In the genomic region with DNA sequence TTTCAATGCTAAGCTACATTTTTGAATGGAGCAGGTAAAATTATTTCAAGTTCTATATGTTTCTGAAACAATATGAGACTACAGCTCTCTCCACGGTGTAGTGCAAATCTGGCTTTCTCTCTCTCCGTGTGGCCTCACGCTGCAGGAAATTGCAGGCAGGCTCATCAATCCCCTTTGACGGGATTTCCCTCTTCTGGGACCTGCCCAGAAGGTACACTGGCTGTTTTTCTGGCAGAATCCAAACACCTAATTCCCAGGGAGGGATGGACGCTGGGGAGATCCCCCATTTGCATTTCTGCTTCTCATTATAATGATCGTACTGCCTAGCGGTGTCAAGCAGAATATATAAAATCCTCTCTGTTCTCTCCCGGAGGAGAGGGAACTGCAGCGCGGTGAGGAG, we compare ENCODE assay signal across 19 cellular contexts.
DNase-seq lines count a peak whose midpoint lies in the region; ATAC-seq and TF ChIP-seq lines count a peak whose summit lies in the region.
"Had no signal": no experiment of that assay in that cellular context is flagged by ENCODE, and none has a peak within 500 bp of the region (broad histone marks: within the 10 kb centered on the region; RNA-seq: fewer than 3 reads in every experiment).

No MANE protein-coding gene starts in this region.

- peak overlapping the region; percentile 42 for H3K4me3 Mint-ChIP-seq in osteocyte (ENCODE audit: unreplicated experiment)
- H3K4me3 Mint-ChIP-seq: activated CD4-positive, alpha-beta T cell treated with anti-CD3 and anti-CD28 coated beads, Interleukin-2, amount 10 ng/mL, durations not matched to agents 24 days and 14 days had no signal

- no peaks in the 10 kb centered on the region for H3K9me3 Mint-ChIP-seq in osteocyte (ENCODE audit: unreplicated experiment)

- no peak overlapping the region for H3K27ac ChIP-seq in stomach
- H3K27ac ChIP-seq: cardiac muscle cell, gastrocnemius medialis, neutrophil, right atrium auricular region, RWPE1, thoracic aorta had no signal

- TF ChIP-seq CTCF in choroid plexus epithelial cell (conservative IDR thresholded peaks at IDR 0.05; ENCODE audit: low read depth, low read length) (no peak), osteocyte (IDR thresholded peaks at IDR 0.05) (no peak), GM13976 (IDR thresholded peaks at IDR 0.05; ENCODE audit: borderline replicate concordance, control extremely low read depth, extremely low read depth, insufficient read depth, missing control alignments) (no peak), stomach (IDR thresholded peaks at IDR 0.05) (no peak)

- in situ Hi-C loops in GM13976 (cut with MboI; ENCODE audit: low sequenced_read_pairs, unreplicated experiment), result no loop called here

- 32 to 48% (median 36%) methylated on average over 10 of the region's 10 CpGs for WGBS in stomach, 5 donors

- no peak for TF ChIP-seq EP300 in stomach (IDR thresholded peaks at IDR 0.05)

- no peak overlapping the region for H3K27ac Mint-ChIP-seq in osteocyte (ENCODE audit: unreplicated experiment)
- H3K27ac Mint-ChIP-seq: activated CD4-positive, alpha-beta T cell treated with anti-CD3 and anti-CD28 coated beads, Interleukin-2, amount 10 ng/mL, durations not matched to agents 24 days and 14 days; activated T-helper 2 cell treated with anti-CD3 and anti-CD28 coated beads, Interferon-gamma antibody, Interleukin-2, Interleukin-4, amounts not matched to agents 10 μg/mL and 5 μg/mL and 100 μg/mL, durations not matched to agents 14 hours and 24 hours and 36 hours had no signal

- no peaks in the 10 kb centered on the region for H3K27me3 Mint-ChIP-seq in osteocyte (ENCODE audit: unreplicated experiment)
- H3K27me3 Mint-ChIP-seq: activated CD4-positive, alpha-beta T cell treated with anti-CD3 and anti-CD28 coated beads, Interleukin-2, amount 10 ng/mL, durations not matched to agents 24 days and 14 days had no signal

- H3K36me3 Mint-ChIP-seq in osteocyte (ENCODE audit: unreplicated experiment), result no peaks in the 10 kb centered on the region

- no peak for ATAC-seq in left ventricle myocardium superior
- ATAC-seq: gastrocnemius medialis, left cardiac atrium had no signal

- DNase-seq in DMS153 (lab: John Stamatoyannopoulos, UW) (peak; percentile 42), NCI-H2081 (lab: John Stamatoyannopoulos, UW) (peak; percentile 55 to 78), choroid plexus epithelial cell (ENCODE audit: low read depth) (peak; percentile 7), osteocyte (ENCODE audit: extremely low spot score, unreplicated experiment) (no peak), left ventricle myocardium superior (no peak), GM13976 (ENCODE audit: low spot score) (no peak), stomach (no peak)
- DNase-seq: activated CD4-positive, alpha-beta T cell treated with anti-CD3 and anti-CD28 coated beads, Interleukin-2, amount 10 ng/mL, durations not matched to agents 24 days and 14 days; gastrocnemius medialis; Karpas-422; left cardiac atrium; midbrain; NCI-H226 had no signal

- no peaks in the 10 kb centered on the region for H3K36me3 ChIP-seq in stomach
- H3K36me3 ChIP-seq: cardiac muscle cell, gastrocnemius medialis, neutrophil, right atrium auricular region, thoracic aorta had no signal

- H3K27me3 ChIP-seq in stomach, result no peaks in the 10 kb centered on the region
- H3K27me3 ChIP-seq: cardiac muscle cell, gastrocnemius medialis, neutrophil, right atrium auricular region had no signal

- peaks cover 0 to 6% (median 0%) of the 10 kb centered on the region in 4 donors for H3K4me1 ChIP-seq in stomach
- H3K4me1 ChIP-seq: gastrocnemius medialis, right atrium auricular region had no signal

- peak overlapping the region; percentile 49 for H3K4me3 ChIP-seq in choroid plexus epithelial cell (ENCODE audit: low read depth, low read length)
- no peak overlapping the region for H3K4me3 ChIP-seq in stomach
- H3K4me3 ChIP-seq: cardiac muscle cell, gastrocnemius medialis, right atrium auricular region, thoracic aorta had no signal

- no peak for TF ChIP-seq POLR2A in stomach (IDR thresholded peaks at IDR 0.05)

- H3K4me1 Mint-ChIP-seq in osteocyte (ENCODE audit: unreplicated experiment), result no peaks in the 10 kb centered on the region
- H3K4me1 Mint-ChIP-seq: activated CD4-positive, alpha-beta T cell treated with anti-CD3 and anti-CD28 coated beads, Interleukin-2, amount 10 ng/mL, durations not matched to agents 24 days and 14 days had no signal

- no peaks in the 10 kb centered on the region for H3K9me3 ChIP-seq in stomach
- H3K9me3 ChIP-seq: gastrocnemius medialis, neutrophil, right atrium auricular region, thoracic aorta had no signal

- intact Hi-C loops in left ventricle myocardium superior (cut with micrococcal nuclease), result no loop called here
- intact Hi-C loops in stomach (cut with DNase I; ENCODE audit: low total_unique reads), result no loop called here

Comparison
In these comparisons a context has a peak if more than half of its experiments do, and no peak if none do; other contexts are left out.
1. DNase-seq: peak in DMS153 (single experiment), NCI-H2081 (2 of 2) and choroid plexus epithelial cell (single experiment); none in osteocyte (single experiment), left ventricle myocardium superior (single experiment), GM13976 (single experiment) and stomach (single experiment).